In the genomic region with DNA sequence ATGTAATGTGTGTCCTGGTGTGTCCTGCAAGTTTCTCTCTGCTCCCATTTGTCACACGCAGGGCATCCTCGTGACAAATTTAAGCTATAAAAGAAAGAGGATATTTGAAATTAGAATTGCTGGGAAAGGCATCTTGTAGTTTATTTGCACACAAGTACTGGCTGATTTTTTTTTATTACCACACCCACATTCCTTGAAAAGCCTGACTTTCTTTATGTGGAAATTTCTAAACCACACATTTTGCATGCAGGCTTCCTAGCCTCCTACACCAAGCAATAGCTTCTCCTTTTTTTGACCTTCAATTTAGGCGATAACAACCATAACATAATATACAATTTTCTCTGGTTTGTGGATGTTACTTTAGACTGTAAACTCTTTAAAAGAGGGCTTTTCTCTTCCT, we compare ENCODE assay signal across 16 cellular contexts.
DNase-seq lines count a peak whose midpoint lies in the region; ATAC-seq and TF ChIP-seq lines count a peak whose summit lies in the region.
"Had no signal": no experiment of that assay in that cellular context is flagged by ENCODE, and none has a peak within 500 bp of the region (broad histone marks: within the 10 kb centered on the region; RNA-seq: fewer than 3 reads in every experiment).

No MANE protein-coding gene starts in this region.

- no peaks in the 10 kb centered on the region for H3K36me3 Mint-ChIP-seq in activated CD8-positive, alpha-beta memory T cell treated with anti-CD3 and anti-CD28 coated beads, Interleukin-2, amount 10 ng/mL, durations not matched to agents 7 days and 5 days
- H3K36me3 Mint-ChIP-seq in activated naive CD8-positive, alpha-beta T cell treated with anti-CD3 and anti-CD28 coated beads, Interleukin-2, amount 50 U/mL, for 24 hours (ENCODE audit: low read depth), result no peaks in the 10 kb centered on the region
- H3K36me3 Mint-ChIP-seq: activated naive CD4-positive, alpha-beta T cell treated with anti-CD3 and anti-CD28 coated beads, Interleukin-2, amount 50 U/mL, for 72 hours had no signal

- 78 to 79% methylated on average over 3 of the region's 3 CpGs for WGBS in thyroid gland, 2 donors

- H3K9me3 ChIP-seq in thyroid gland, result no peaks in the 10 kb centered on the region
- H3K9me3 ChIP-seq: colonic mucosa had no signal

- H3K36me3 ChIP-seq in thyroid gland, result no peaks in the 10 kb centered on the region
- H3K36me3 ChIP-seq: colonic mucosa, WERI-Rb-1 had no signal

- no peak overlapping the region for H3K4me3 Mint-ChIP-seq in activated CD8-positive, alpha-beta memory T cell treated with anti-CD3 and anti-CD28 coated beads, Interleukin-2, amount 10 ng/mL, durations not matched to agents 7 days and 5 days
- no peak overlapping the region for H3K4me3 Mint-ChIP-seq in activated naive CD8-positive, alpha-beta T cell treated with anti-CD3 and anti-CD28 coated beads, Interleukin-2, amount 50 U/mL, for 24 hours
- H3K4me3 Mint-ChIP-seq: H9 had no signal

- H3K27me3 ChIP-seq in thyroid gland, result no peaks in the 10 kb centered on the region
- H3K27me3 ChIP-seq: colonic mucosa had no signal

- no peak for ATAC-seq in GM19395 (IDR thresholded peaks at IDR 0.05; ENCODE audit: unreplicated experiment)
- ATAC-seq in activated CD8-positive, alpha-beta memory T cell treated with anti-CD3 and anti-CD28 coated beads, Interleukin-2, amount 10 ng/mL, durations not matched to agents 7 days and 5 days, result no peak
- no peak for ATAC-seq in activated naive CD8-positive, alpha-beta T cell treated with anti-CD3 and anti-CD28 coated beads, Interleukin-2, amount 50 U/mL, for 24 hours
- ATAC-seq: activated naive CD4-positive, alpha-beta T cell treated with anti-CD3 and anti-CD28 coated beads, Interleukin-2, amount 50 U/mL, for 72 hours had no signal

- TF ChIP-seq POLR2A in thyroid gland (IDR thresholded peaks at IDR 0.05), result no peak

- no peak overlapping the region for H3K27ac ChIP-seq in thyroid gland
- H3K27ac ChIP-seq: colonic mucosa, WERI-Rb-1 had no signal

- H3K4me1 ChIP-seq in thyroid gland, result no peaks in the 10 kb centered on the region
- H3K4me1 ChIP-seq: colonic mucosa had no signal

- peaks cover 3% of the 10 kb centered on the region for H3K27me3 Mint-ChIP-seq in activated CD8-positive, alpha-beta memory T cell treated with anti-CD3 and anti-CD28 coated beads, Interleukin-2, amount 10 ng/mL, durations not matched to agents 7 days and 5 days
- H3K27me3 Mint-ChIP-seq in activated naive CD8-positive, alpha-beta T cell treated with anti-CD3 and anti-CD28 coated beads, Interleukin-2, amount 50 U/mL, for 24 hours, result no peaks in the 10 kb centered on the region

- H3K4me1 Mint-ChIP-seq in activated CD8-positive, alpha-beta memory T cell treated with anti-CD3 and anti-CD28 coated beads, Interleukin-2, amount 10 ng/mL, durations not matched to agents 7 days and 5 days, result no peaks in the 10 kb centered on the region
- peaks cover 8% of the 10 kb centered on the region for H3K4me1 Mint-ChIP-seq in activated naive CD8-positive, alpha-beta T cell treated with anti-CD3 and anti-CD28 coated beads, Interleukin-2, amount 50 U/mL, for 24 hours

- intact Hi-C loops in thyroid gland (cut with DNase I), result no loop called here

- no peak overlapping the region for H3K27ac Mint-ChIP-seq in activated CD8-positive, alpha-beta memory T cell treated with anti-CD3 and anti-CD28 coated beads, Interleukin-2, amount 10 ng/mL, durations not matched to agents 7 days and 5 days
- no peak overlapping the region for H3K27ac Mint-ChIP-seq in activated naive CD8-positive, alpha-beta T cell treated with anti-CD3 and anti-CD28 coated beads, Interleukin-2, amount 50 U/mL, for 24 hours
- H3K27ac Mint-ChIP-seq: activated naive CD4-positive, alpha-beta T cell treated with anti-CD3 and anti-CD28 coated beads, Interleukin-2, amount 50 U/mL, for 72 hours; H9 had no signal

- no peaks in the 10 kb centered on the region for H3K9me3 Mint-ChIP-seq in activated CD8-positive, alpha-beta memory T cell treated with anti-CD3 and anti-CD28 coated beads, Interleukin-2, amount 10 ng/mL, durations not matched to agents 7 days and 5 days (ENCODE audit: low read depth)
- H3K9me3 Mint-ChIP-seq in activated naive CD8-positive, alpha-beta T cell treated with anti-CD3 and anti-CD28 coated beads, Interleukin-2, amount 50 U/mL, for 24 hours, result no peaks in the 10 kb centered on the region
- H3K9me3 Mint-ChIP-seq: activated naive CD4-positive, alpha-beta T cell treated with anti-CD3 and anti-CD28 coated beads, Interleukin-2, amount 50 U/mL, for 72 hours had no signal

- H3K4me3 ChIP-seq in thyroid gland (replicated peaks in 1 of 3), result no peak overlapping the region
- H3K4me3 ChIP-seq: colonic mucosa had no signal

- CTCF ChIA-PET in activated CD8-positive, alpha-beta memory T cell treated with anti-CD3 and anti-CD28 coated beads, Interleukin-2, amount 10 ng/mL, durations not matched to agents 7 days and 5 days (lab: Charles Lee), result no interaction called here

- no peak for TF ChIP-seq CTCF in thyroid gland (IDR thresholded peaks at IDR 0.05)

- DNase-seq in AG08395 (ENCODE audit: low spot score), result peak; percentile 12
- peak; percentile 8 for DNase-seq in LoVo (ENCODE audit: low spot score)
- DNase-seq in SW480 (ENCODE audit: low spot score), result peak; percentile 60
- peak; percentile 9 for DNase-seq in hepatic stellate cell (ENCODE audit: low spot score)
- no peak for DNase-seq in activated CD8-positive, alpha-beta memory T cell treated with anti-CD3 and anti-CD28 coated beads, Interleukin-2, amount 10 ng/mL, durations not matched to agents 7 days and 5 days
- DNase-seq in thyroid gland, result no peak
- no peak for DNase-seq in activated naive CD8-positive, alpha-beta T cell treated with anti-CD3 and anti-CD28 coated beads, Interleukin-2, amount 50 U/mL, for 24 hours
- DNase-seq: activated CD8-positive, alpha-beta memory T cell treated with anti-CD3 and anti-CD28 coated beads, Interleukin-2, amount 50 U/mL, for 4 hours; colonic mucosa; DMS79 treated with DMSO at 0.1 percent for 48 hours; H9; NCI-H226; SHP77; WERI-Rb-1 had no signal

Comparison
In these comparisons a context has a peak if more than half of its experiments do, and no peak if none do; other contexts are left out.
1. DNase-seq: peak in AG08395 (single experiment), LoVo (single experiment), SW480 (single experiment) and hepatic stellate cell (single experiment); none in activated CD8-positive, alpha-beta memory T cell treated with anti-CD3 and anti-CD28 coated beads, Interleukin-2, amount 10 ng/mL, durations not matched to agents 7 days and 5 days (single experiment), thyroid gland (0 of 2) and activated naive CD8-positive, alpha-beta T cell treated with anti-CD3 and anti-CD28 coated beads, Interleukin-2, amount 50 U/mL, for 24 hours (single experiment).